ENCODE assay signal across 12 cellular contexts in genomic region chr11:47143322-47143721, GRCh38. TPM values are rescaled to one million over a fixed set of nuclear protein-coding genes. Genes with fewer than 3 reads are reported as not detected.
DNase-seq lines count a peak whose midpoint lies in the region; ATAC-seq, FAIRE-seq and TF ChIP-seq lines count a peak whose summit lies in the region.
"Had no signal": no experiment of that assay in that cellular context is flagged by ENCODE, and none has a peak within 500 bp of the region (broad histone marks: within the 10 kb centered on the region; RNA-seq: fewer than 3 reads in every experiment).

No MANE protein-coding gene starts in this region.

- dilution Hi-C loops in keratinocyte (cut with MboI; ENCODE audit: extremely low pct_ligation_motif_present, low sequenced_read_pairs): no loop called here

- H4K20me1 ChIP-seq in HepG2 (ENCODE audit: insufficient read depth, low read length) (no peaks in the 10 kb centered on the region), keratinocyte (ENCODE audit: control insufficient read depth, extremely low read depth, insufficient read depth, low read length) (no peaks in the 10 kb centered on the region)

- H3K9me3 ChIP-seq in right lobe of liver (no peaks in the 10 kb centered on the region), HepG2 (ENCODE audit: low read length) (no peaks in the 10 kb centered on the region), body of pancreas (no peaks in the 10 kb centered on the region), keratinocyte (ENCODE audit: control insufficient read depth, low read depth, low read length) (no peaks in the 10 kb centered on the region), small intestine (ENCODE audit: control insufficient read depth, low read depth) (no peaks in the 10 kb centered on the region)
- H3K9me3 ChIP-seq: BLaER1 had no signal

- H3K27me3 ChIP-seq in right lobe of liver (no peaks in the 10 kb centered on the region), HepG2 (ENCODE audit: control insufficient read depth in 1 of 2, insufficient read depth in 2 of 2, low read length in 2 of 2) (no peaks in the 10 kb centered on the region), body of pancreas (no peaks in the 10 kb centered on the region), keratinocyte (ENCODE audit: control insufficient read depth, extremely low read depth, insufficient read depth, low read length) (no peaks in the 10 kb centered on the region), small intestine (ENCODE audit: control insufficient read depth in 2 of 2, insufficient read depth in 2 of 2, low read length in 2 of 2) (no peaks in the 10 kb centered on the region)
- H3K27me3 ChIP-seq: BLaER1 had no signal

- TF ChIP-seq CTCF in right lobe of liver (IDR thresholded peaks at IDR 0.05) (no peak), HepG2 (CRISPR knock-in tag; IDR thresholded peaks at IDR 0.05) (no peak), body of pancreas (IDR thresholded peaks at IDR 0.05) (no peak), keratinocyte (optimal IDR thresholded peaks at IDR 0.05 in 1 of 3, IDR thresholded peaks at IDR 0.05 in 1 of 3, conservative IDR thresholded peaks at IDR 0.05 in 1 of 3; ENCODE audit: extremely low read depth in 1 of 3, insufficient read depth in 2 of 3, low read length in 3 of 3) (no peak)

- TF ChIP-seq EP300 in HepG2 (IDR thresholded peaks at IDR 0.05; ENCODE audit: low read depth in 2 of 2, low read length in 2 of 2) (no peak), HepG2 (CRISPR knock-in tag; IDR thresholded peaks at IDR 0.05; ENCODE audit: borderline replicate concordance) (no peak)

- H3K4me3 ChIP-seq in right lobe of liver (no peak overlapping the region), HepG2 (replicated peaks in 1 of 3; ENCODE audit: insufficient read depth in 1 of 3, low read depth in 2 of 3, low read length in 3 of 3) (no peak overlapping the region), body of pancreas (no peak overlapping the region), keratinocyte (ENCODE audit: control insufficient read depth in 2 of 3, extremely low read depth in 1 of 3, insufficient read depth in 2 of 3, low read depth in 1 of 3, low read length in 3 of 3) (no peak overlapping the region), small intestine (ENCODE audit: low read depth in 1 of 2, low read length in 2 of 2) (no peak overlapping the region)
- H3K4me3 ChIP-seq: BLaER1 had no signal

- H3K27ac ChIP-seq in right lobe of liver (no peak overlapping the region), HepG2 (ENCODE audit: extremely low read length, insufficient read depth, low read length) (no peak overlapping the region), body of pancreas (peak overlapping the region in 1 of 4 donors; percentile 12), keratinocyte (ENCODE audit: control insufficient read depth, insufficient read depth, low read length) (no peak overlapping the region), small intestine (ENCODE audit: low read depth in 1 of 2, low read length in 1 of 2) (no peak overlapping the region)
- H3K27ac ChIP-seq: BLaER1 had no signal

- H3K9ac ChIP-seq in HepG2 (ENCODE audit: insufficient read depth, low read depth, low read length) (no peak overlapping the region), keratinocyte (ENCODE audit: control insufficient read depth, extremely low read depth, insufficient read depth, low read length) (no peak overlapping the region)
- H3K9ac ChIP-seq: BLaER1 had no signal

- H3K79me2 ChIP-seq in HepG2 (ENCODE audit: insufficient read depth, low read length) (no peaks in the 10 kb centered on the region), keratinocyte (ENCODE audit: control insufficient read depth, insufficient read depth, low read length) (no peaks in the 10 kb centered on the region)

- no peak for TF ChIP-seq RAD21 in HepG2 (CRISPR knock-in tag; IDR thresholded peaks at IDR 0.05)

- CTCF ChIA-PET in HepG2 (lab: Yijun Ruan, JAX; ENCODE audit: low intra/inter-chr PET ratio, low total read pairs): no interaction called here

- H3K4me2 ChIP-seq in HepG2 (ENCODE audit: low read depth, low read length) (no peak overlapping the region), keratinocyte (ENCODE audit: control insufficient read depth, extremely low read depth, insufficient read depth, low read depth, low read length) (peak overlapping the region; percentile 34)
- H3K4me2 ChIP-seq: BLaER1 had no signal

- H3K4me1 ChIP-seq in right lobe of liver: no peaks in the 10 kb centered on the region
- H3K4me1 ChIP-seq in HepG2 (ENCODE audit: insufficient read depth, low read length): no peaks in the 10 kb centered on the region
- H3K4me1 ChIP-seq in body of pancreas: peaks cover 13% of the 10 kb centered on the region
- peaks cover 11% of the 10 kb centered on the region for H3K4me1 ChIP-seq in keratinocyte (ENCODE audit: control insufficient read depth, extremely low read depth, insufficient read depth, low read length)
- no peaks in the 10 kb centered on the region for H3K4me1 ChIP-seq in small intestine (ENCODE audit: control insufficient read depth in 2 of 2, insufficient read depth in 1 of 2, low read depth in 1 of 2, low read length in 1 of 2)

- no TSS peak for BruUV-seq in HepG2 (replicated peaks; lab: Mats Ljungman, UMichigan)

- peak; percentile 24 to 41 (median 38) for ATAC-seq in right lobe of liver
- no peak for ATAC-seq in HepG2
- peak; percentile 73 for ATAC-seq in body of pancreas
- ATAC-seq in HG02798 (IDR thresholded peaks at IDR 0.05; ENCODE audit: poor library complexity, unreplicated experiment): no peak

- WGBS in right lobe of liver (ENCODE audit: insufficient coverage, low coverage, low lambda C conversion rate, missing lambda C conversion rate): 100% methylated on average over 1 of the region's 3 CpGs
- WGBS in HepG2 (ENCODE audit: low lambda C conversion rate): 91% methylated on average over 3 of the region's 3 CpGs
- WGBS in body of pancreas, 2 donors: 59 to 64% methylated on average over 3 of the region's 3 CpGs
- 60 to 68% (median 61%) methylated on average over 3 of the region's 3 CpGs for WGBS in small intestine, 3 donors

- POLR2A ChIA-PET in HepG2 (lab: Yijun Ruan, JAX): no interaction called here

- in situ Hi-C loops in HepG2 (cut with HindIII; ENCODE audit: extremely low pct_ligation_motif_present, low pct_unique_long_range_greater_than_20kb): no loop called here

- H3K9me1 ChIP-seq in keratinocyte (ENCODE audit: control insufficient read depth, extremely low read depth, insufficient read depth, low read length): no peaks in the 10 kb centered on the region

- no peak overlapping the region for H2AFZ ChIP-seq in HepG2 (ENCODE audit: low read length)
- H2AFZ ChIP-seq in keratinocyte (ENCODE audit: control insufficient read depth, low read length): no peak overlapping the region

- FAIRE-seq in HepG2 (lab: Jason Lieb, UNC) (no peak), keratinocyte (lab: Jason Lieb, UNC) (peak; percentile 90), small intestine (lab: Jason Lieb, UNC) (no peak)

- DNase-seq in right lobe of liver: no peak
- no peak for DNase-seq in HepG2 (ENCODE audit: low spot score)
- peak in 3 of 4 donors; percentile 47 to 72 (median 47) for DNase-seq in body of pancreas
- DNase-seq in keratinocyte (ENCODE audit: low read depth, low spot score): no peak
- DNase-seq in SKM-1 treated with dmso at 0.1 percent for 144 hours (lab: John Stamatoyannopoulos, UW; ENCODE audit: unreplicated experiment): no peak
- DNase-seq in small intestine: no peak
- DNase-seq in CD1c-positive myeloid dendritic cell (ENCODE audit: extremely low spot score): no peak
- DNase-seq: activated B cell treated with CpG ODN at 0.5 μM for 24 hours, NCI-H1105 treated with DMSO at 0.1 percent for 48 hours had no signal

- no peaks in the 10 kb centered on the region for H3K36me3 ChIP-seq in right lobe of liver
- peaks cover 1 to 3% of the 10 kb centered on the region in 2 experiments; a peak in 2 of 5 replicates for H3K36me3 ChIP-seq in HepG2 (replicated peaks in 1 of 2; ENCODE audit: control insufficient read depth in 1 of 2, insufficient read depth in 2 of 2, low read length in 2 of 2)
- H3K36me3 ChIP-seq in body of pancreas (replicated peaks in 1 of 2; ENCODE audit: insufficient read depth in 1 of 2, low read depth in 2 of 2): no peaks in the 10 kb centered on the region
- H3K36me3 ChIP-seq in keratinocyte (ENCODE audit: control insufficient read depth in 2 of 2, extremely low read depth in 1 of 2, insufficient read depth in 2 of 2, low read length in 2 of 2): peaks cover 0 to 2% of the 10 kb centered on the region in 2 experiments
- H3K36me3 ChIP-seq in small intestine (ENCODE audit: control insufficient read depth in 2 of 2, insufficient read depth in 2 of 2, low read length in 2 of 2): peaks cover 0 to 5% of the 10 kb centered on the region in 2 donors

- intact Hi-C loops in right lobe of liver (cut with DNase I) (loop anchor here in 1 of 2 donors (10.0 kb wide), 1 partner anchor 61 kb away; no protein-coding TSS in a partner anchor), HepG2 (cut with micrococcal nuclease; ENCODE audit: unreplicated experiment) (no loop called here), body of pancreas (cut with DNase I) (no loop called here)

- no peak for TF ChIP-seq POLR2A in right lobe of liver (IDR thresholded peaks at IDR 0.05)
- no peak for TF ChIP-seq POLR2A in HepG2 (IDR thresholded peaks at IDR 0.05; ENCODE audit: insufficient read depth in 1 of 2, low read depth in 2 of 2, low read length in 2 of 2)
- no peak for TF ChIP-seq POLR2A in body of pancreas (IDR thresholded peaks at IDR 0.05)

RNA-seq across cellular contexts. Expression of gene ARFGAP2, which starts 33.4 kb away (rescaled TPM):
- 10 to 100 TPM; 37.7 to 64.4 (median 62.1) TPM for total RNA-seq in right lobe of liver
- total RNA-seq in HepG2 (2016; rRNA removed; fragmentation: Illumina TruSeq; extraction: Trizol): 67.9 and 75.3 TPM in 2 replicates
- total RNA-seq in HepG2 (2016; cell fraction: cytosol; rRNA removed; fragmentation: Illumina TruSeq; extraction: Trizol; ENCODE audit: low read depth): 26.0 and 28.5 TPM in 2 replicates
- 60.7 and 78.7 TPM in 2 replicates for total RNA-seq in HepG2 (2016; cell fraction: insoluble cytoplasmic fraction; rRNA removed; fragmentation: Illumina TruSeq; extraction: Trizol)
- total RNA-seq in HepG2 (2016; cell fraction: membrane; rRNA removed; fragmentation: Illumina TruSeq; extraction: Trizol): 25.6 and 29.2 TPM in 2 replicates
- total RNA-seq in HepG2 (2016; cell fraction: nucleus; rRNA removed; fragmentation: Illumina TruSeq; extraction: Trizol): 63.0 and 73.9 TPM in 2 replicates
- polyA plus RNA-seq in HepG2 (2011; rRNA removed): 32.3 and 40.5 TPM in 2 replicates
- polyA plus RNA-seq in HepG2 (2011; cell fraction: cytosol; rRNA removed): 49.9 and 52.5 TPM in 2 replicates
- polyA plus RNA-seq in HepG2 (2011; cell fraction: nucleus; rRNA removed): 135 and 137 TPM in 2 replicates
- 36.2 and 56.4 TPM in 2 replicates for polyA plus RNA-seq in HepG2 (2012)
- 5.1 and 6.2 TPM in 2 replicates for polyA plus RNA-seq in HepG2 (2016; cell fraction: cytosol; fragmentation: Illumina TruSeq; extraction: Trizol; ENCODE audit: low read depth)
- polyA plus RNA-seq in HepG2 (2016; cell fraction: insoluble cytoplasmic fraction; fragmentation: Illumina TruSeq; extraction: Trizol; ENCODE audit: low read depth): 34.1 and 42.3 TPM in 2 replicates
- polyA plus RNA-seq in HepG2 (2016; cell fraction: membrane; fragmentation: Illumina TruSeq; extraction: Trizol; ENCODE audit: low read depth): 10.4 and 11.9 TPM in 2 replicates
- polyA plus RNA-seq in HepG2 (2016; cell fraction: nucleus; fragmentation: Illumina TruSeq; extraction: Trizol; ENCODE audit: insufficient read depth, low read depth): 93.3 and 105 TPM in 2 replicates
- polyA minus RNA-seq in HepG2 (2011; rRNA and poly(A)+ RNA removed; ENCODE audit: low replicate concordance): 128 and 215 TPM in 2 replicates
- polyA minus RNA-seq in HepG2 (2011; cell fraction: cytosol; rRNA and poly(A)+ RNA removed): 18.9 and 27.2 TPM in 2 replicates
- polyA minus RNA-seq in HepG2 (2011; cell fraction: nucleus; rRNA and poly(A)+ RNA removed): 108 and 119 TPM in 2 replicates
- total RNA-seq in body of pancreas: 100 to 1,000 TPM; 143 to 212 TPM
- 51.0 to 79.9 TPM (median 55.2 TPM) in 3 replicates for polyA plus RNA-seq in keratinocyte
- polyA plus RNA-seq in keratinocyte (2011; ENCODE audit: low read depth): 39.7 TPM
- 35.1 and 48.3 TPM in 2 replicates for polyA plus RNA-seq in keratinocyte (2011; cell fraction: cytosol; rRNA removed)
- 118 and 129 TPM in 2 replicates for polyA plus RNA-seq in keratinocyte (2011; cell fraction: nucleus; rRNA removed)
- polyA plus RNA-seq in keratinocyte (2012; ENCODE audit: low replicate concordance): 55.3 and 67.5 TPM in 2 replicates
- 75.8 to 109 TPM (median 82.7 TPM) in 3 replicates for polyA minus RNA-seq in keratinocyte
- polyA minus RNA-seq in keratinocyte (2011; cell fraction: cytosol; rRNA and poly(A)+ RNA removed): 41.2 TPM
- 55.5 and 67.6 TPM in 2 replicates for polyA minus RNA-seq in keratinocyte (2011; cell fraction: nucleus; rRNA and poly(A)+ RNA removed)
- 10 to 100 TPM; 53.0 to 64.4 (median 64.4) TPM for polyA plus RNA-seq in small intestine

RNA-seq across cellular contexts. Expression of gene PACSIN3, which starts 42.9 kb away (rescaled TPM):
- total RNA-seq in right lobe of liver (10 to 100 TPM in 5 of 6 experiments, 1 to 10 TPM in 1; 9.6 to 31.1 (median 25.0) TPM), HepG2 (2016; rRNA removed; fragmentation: Illumina TruSeq; extraction: Trizol) (86.4 and 93.3 TPM in 2 replicates), body of pancreas (10 to 100 TPM; 30.7 to 56.0 TPM)
- 23.5 and 25.6 TPM in 2 replicates for total RNA-seq in HepG2 (2016; cell fraction: cytosol; rRNA removed; fragmentation: Illumina TruSeq; extraction: Trizol; ENCODE audit: low read depth)
- total RNA-seq in HepG2 (2016; cell fraction: insoluble cytoplasmic fraction; rRNA removed; fragmentation: Illumina TruSeq; extraction: Trizol): 85.9 and 101 TPM in 2 replicates
- 44.9 and 52.0 TPM in 2 replicates for total RNA-seq in HepG2 (2016; cell fraction: membrane; rRNA removed; fragmentation: Illumina TruSeq; extraction: Trizol)
- 48.3 and 58.6 TPM in 2 replicates for total RNA-seq in HepG2 (2016; cell fraction: nucleus; rRNA removed; fragmentation: Illumina TruSeq; extraction: Trizol)
- polyA plus RNA-seq in HepG2 (2011; rRNA removed) (47.9 and 56.8 TPM in 2 replicates), keratinocyte (28.1 to 32.9 TPM (median 32.6 TPM) in 3 replicates), small intestine (1 to 10 TPM; 2.0 to 6.5 (median 4.9) TPM)
- polyA plus RNA-seq in HepG2 (2011; cell fraction: cytosol; rRNA removed): 46.8 and 58.3 TPM in 2 replicates
- polyA plus RNA-seq in HepG2 (2011; cell fraction: nucleus; rRNA removed): 69.7 and 70.5 TPM in 2 replicates
- polyA plus RNA-seq in HepG2 (2012): 37.6 and 45.0 TPM in 2 replicates
- polyA plus RNA-seq in HepG2 (2016; cell fraction: cytosol; fragmentation: Illumina TruSeq; extraction: Trizol; ENCODE audit: low read depth): 19.9 and 22.2 TPM in 2 replicates
- polyA plus RNA-seq in HepG2 (2016; cell fraction: insoluble cytoplasmic fraction; fragmentation: Illumina TruSeq; extraction: Trizol; ENCODE audit: low read depth): 75.8 and 91.5 TPM in 2 replicates
- 36.6 and 40.8 TPM in 2 replicates for polyA plus RNA-seq in HepG2 (2016; cell fraction: membrane; fragmentation: Illumina TruSeq; extraction: Trizol; ENCODE audit: low read depth)
- 92.3 and 96.2 TPM in 2 replicates for polyA plus RNA-seq in HepG2 (2016; cell fraction: nucleus; fragmentation: Illumina TruSeq; extraction: Trizol; ENCODE audit: insufficient read depth, low read depth)
- polyA minus RNA-seq in HepG2 (2011; rRNA and poly(A)+ RNA removed; ENCODE audit: low replicate concordance): 46.1 and 86.9 TPM in 2 replicates
- polyA minus RNA-seq in HepG2 (2011; cell fraction: cytosol; rRNA and poly(A)+ RNA removed): 31.6 and 35.2 TPM in 2 replicates
- polyA minus RNA-seq in HepG2 (2011; cell fraction: nucleus; rRNA and poly(A)+ RNA removed): 26.5 and 27.4 TPM in 2 replicates
- polyA plus RNA-seq in keratinocyte (2011; ENCODE audit: low read depth): 15.0 TPM
- polyA plus RNA-seq in keratinocyte (2011; cell fraction: cytosol; rRNA removed): 15.6 and 31.4 TPM in 2 replicates
- polyA plus RNA-seq in keratinocyte (2011; cell fraction: nucleus; rRNA removed): 22.3 and 30.1 TPM in 2 replicates
- polyA plus RNA-seq in keratinocyte (2012; ENCODE audit: low replicate concordance): 28.0 and 53.4 TPM in 2 replicates
- polyA minus RNA-seq in keratinocyte: 15.2 to 37.6 TPM (median 20.1 TPM) in 3 replicates
- polyA minus RNA-seq in keratinocyte (2011; cell fraction: cytosol; rRNA and poly(A)+ RNA removed): 55.4 TPM
- polyA minus RNA-seq in keratinocyte (2011; cell fraction: nucleus; rRNA and poly(A)+ RNA removed): 13.3 and 14.3 TPM in 2 replicates
- total RNA-seq: mononuclear cell had no signal

Comparison
In these comparisons a context has a peak if more than half of its experiments do, and no peak if none do; other contexts are left out.
1. ATAC-seq: peak in right lobe of liver (4 of 4) and body of pancreas (single experiment); none in HepG2 (single experiment) and HG02798 (single experiment).
2. DNase-seq: peak in body of pancreas (3 of 4); none in right lobe of liver (0 of 3), HepG2 (single experiment), keratinocyte (single experiment), SKM-1 treated with dmso at 0.1 percent for 144 hours (single experiment), small intestine (single experiment) and CD1c-positive myeloid dendritic cell (single experiment).